ENCODE assay signal across 10 cellular contexts in the genomic region with DNA sequence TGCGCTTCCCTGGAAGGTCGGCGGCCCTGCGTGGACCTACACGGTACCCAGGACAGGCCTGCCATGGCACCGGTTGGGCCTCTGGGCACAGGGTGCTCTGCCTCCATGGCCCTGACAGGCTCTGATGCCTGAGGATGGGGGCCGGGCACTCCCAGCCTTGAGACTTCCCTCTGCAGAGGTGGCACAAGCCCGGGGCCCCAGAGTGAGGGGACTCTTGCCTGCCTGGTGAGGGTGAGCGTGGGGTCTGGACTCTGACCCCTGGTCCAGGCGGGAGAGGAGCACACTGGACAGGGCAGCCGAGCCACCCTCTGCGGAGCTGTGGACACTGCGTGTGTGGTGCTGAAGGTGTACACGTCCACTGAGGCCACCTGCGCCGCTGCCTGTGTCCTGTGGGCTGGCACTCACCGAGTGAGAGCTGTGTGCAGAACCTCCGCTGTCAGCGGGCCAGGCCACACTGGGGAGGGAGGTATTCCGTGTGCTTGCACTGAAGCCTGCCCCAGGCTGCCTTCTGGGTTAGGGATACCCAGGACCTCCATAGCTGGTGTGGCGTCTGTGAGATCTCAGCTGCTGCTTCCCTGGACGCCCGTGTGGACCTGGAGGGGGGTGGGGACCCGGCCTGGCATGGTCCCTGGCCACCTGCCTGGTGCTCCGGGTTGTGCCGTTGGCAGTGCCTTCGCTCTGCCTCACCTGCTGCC. TPM values are rescaled to one million over a fixed set of nuclear protein-coding genes. Genes with fewer than 3 reads are reported as not detected.
A peak's percentile ranks its signal among the peaks of the same experiment; 100 is the strongest.
DNase-seq lines count a peak whose midpoint lies in the region; ATAC-seq and TF ChIP-seq lines count a peak whose summit lies in the region.
"Had no signal": no experiment of that assay in that cellular context is flagged by ENCODE, and none has a peak within 500 bp of the region (broad histone marks: within the 10 kb centered on the region; RNA-seq: fewer than 3 reads in every experiment).

No MANE protein-coding gene starts in this region.

- CTCF ChIA-PET in CD8-positive, alpha-beta memory T cell (lab: Charles Lee), result no interaction called here
- CTCF ChIA-PET in WTC11 (lab: Charles Lee), result interaction anchor here (0.9 to 2.5 kb wide), 8 partner anchors 17 to 123 kb away, joined by 3 to 10 read pairs (median 4); no protein-coding TSS in a partner anchor

- TF ChIP-seq CTCF in WTC11 (IDR thresholded peaks at IDR 0.05), result no peak
- no peak for TF ChIP-seq CTCF in right atrium auricular region (IDR thresholded peaks at IDR 0.05)

- peaks cover 0 to 6% of the 10 kb centered on the region in 2 donors for H3K27me3 Mint-ChIP-seq in CD8-positive, alpha-beta memory T cell
- H3K27me3 Mint-ChIP-seq in WTC11 (ENCODE audit: low read depth), result no peaks in the 10 kb centered on the region

- peaks cover 68 to 90% (median 85%) of the 10 kb centered on the region in 3 donors for H3K4me1 Mint-ChIP-seq in CD8-positive, alpha-beta memory T cell
- peaks cover 53% of the 10 kb centered on the region for H3K4me1 Mint-ChIP-seq in WTC11

- ATAC-seq in WTC11 (no peak), HG02678 (IDR thresholded peaks at IDR 0.05; ENCODE audit: unreplicated experiment) (no peak)

- POLR2A ChIA-PET in CD8-positive, alpha-beta memory T cell (lab: Charles Lee), result interaction anchor here (1.1 kb wide), 1 partner anchor 18 kb away, joined by 3 read pairs; no protein-coding TSS in a partner anchor
- POLR2A ChIA-PET in WTC11 (lab: Charles Lee), result no interaction called here

- peak overlapping the region in 5 of 7 donors; percentile 4 to 85 (median 43) for H3K4me3 Mint-ChIP-seq in CD8-positive, alpha-beta memory T cell
- H3K4me3 Mint-ChIP-seq in WTC11, result no peak overlapping the region

- peak in 2 of 5 donors; percentile 0 to 42 for DNase-seq in CD8-positive, alpha-beta memory T cell
- DNase-seq in WTC11 (ENCODE audit: low spot score), result no peak
- no peak for DNase-seq in right atrium auricular region (ENCODE audit: low spot score)
- DNase-seq in retina, result peak; percentile 7
- DNase-seq in kidney glomerular epithelial cell (lab: John Stamatoyannopoulos, UW), result no peak
- DNase-seq in Kasumi-1 (lab: John Stamatoyannopoulos, UW), result no peak
- no peak for DNase-seq in globus pallidus (ENCODE audit: low spot score)
- DNase-seq: activated CD4-positive, alpha-beta T cell treated with anti-CD3 and anti-CD28 coated beads for 4 hours; SW 1271 had no signal

- H3K36me3 ChIP-seq in CD8-positive, alpha-beta memory T cell (ENCODE audit: insufficient read depth, low read length), result peaks cover 12% of the 10 kb centered on the region
- H3K36me3 ChIP-seq in right atrium auricular region, result no peaks in the 10 kb centered on the region

- H3K27me3 ChIP-seq in CD8-positive, alpha-beta memory T cell (ENCODE audit: insufficient read depth, low read length, poor library complexity, severe bottlenecking), result no peaks in the 10 kb centered on the region
- H3K27me3 ChIP-seq in right atrium auricular region, result no peaks in the 10 kb centered on the region

- peaks cover 4 to 60% (median 12%) of the 10 kb centered on the region in 3 donors for H3K36me3 Mint-ChIP-seq in CD8-positive, alpha-beta memory T cell
- H3K36me3 Mint-ChIP-seq in WTC11, result peaks cover 13% of the 10 kb centered on the region

- H3K27ac Mint-ChIP-seq in CD8-positive, alpha-beta memory T cell, result peak overlapping the region in 3 of 8 donors; percentile 61 to 78 (median 76)
- H3K27ac Mint-ChIP-seq in WTC11, result 0 out of 2 replicates have a peak overlapping the region, but pooled peaks have one; percentile 86

- H3K9me3 Mint-ChIP-seq in CD8-positive, alpha-beta memory T cell, result peaks cover 0 to 2% (median 0%) of the 10 kb centered on the region in 5 donors
- no peaks in the 10 kb centered on the region for H3K9me3 Mint-ChIP-seq in WTC11

- no peak overlapping the region for H3K27ac ChIP-seq in CD8-positive, alpha-beta memory T cell (ENCODE audit: low read depth, low read length)
- H3K27ac ChIP-seq in right atrium auricular region, result peak overlapping the region; percentile 60 to 86

- H3K9me3 ChIP-seq in CD8-positive, alpha-beta memory T cell (ENCODE audit: low read length), result no peaks in the 10 kb centered on the region
- no peaks in the 10 kb centered on the region for H3K9me3 ChIP-seq in right atrium auricular region

- no peak overlapping the region for H3K4me3 ChIP-seq in CD8-positive, alpha-beta memory T cell (ENCODE audit: low read length)
- H3K4me3 ChIP-seq in right atrium auricular region, result no peak overlapping the region

- H3K4me1 ChIP-seq in CD8-positive, alpha-beta memory T cell (ENCODE audit: insufficient read depth, low read length), result peaks cover 94% of the 10 kb centered on the region
- peaks cover 3 to 100% of the 10 kb centered on the region in 2 donors for H3K4me1 ChIP-seq in right atrium auricular region

TF ChIP-seq in WTC11, 78 proteins besides CTCF, POLR2A, EP300 and RAD21:
- TF ChIP-seq, protein P1, sequence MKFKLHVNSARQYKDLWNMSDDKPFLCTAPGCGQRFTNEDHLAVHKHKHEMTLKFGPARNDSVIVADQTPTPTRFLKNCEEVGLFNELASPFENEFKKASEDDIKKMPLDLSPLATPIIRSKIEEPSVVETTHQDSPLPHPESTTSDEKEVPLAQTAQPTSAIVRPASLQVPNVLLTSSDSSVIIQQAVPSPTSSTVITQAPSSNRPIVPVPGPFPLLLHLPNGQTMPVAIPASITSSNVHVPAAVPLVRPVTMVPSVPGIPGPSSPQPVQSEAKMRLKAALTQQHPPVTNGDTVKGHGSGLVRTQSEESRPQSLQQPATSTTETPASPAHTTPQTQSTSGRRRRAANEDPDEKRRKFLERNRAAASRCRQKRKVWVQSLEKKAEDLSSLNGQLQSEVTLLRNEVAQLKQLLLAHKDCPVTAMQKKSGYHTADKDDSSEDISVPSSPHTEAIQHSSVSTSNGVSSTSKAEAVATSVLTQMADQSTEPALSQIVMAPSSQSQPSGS (CRISPR knock-in tag; IDR thresholded peaks at IDR 0.05; ENCODE audit: borderline replicate concordance, low read depth), result no peak

RNA-seq across cellular contexts. Expression of a gene that starts 10.4 kb away (rescaled TPM):
- 10 to 100 TPM; 35.9 to 38.4 TPM for total RNA-seq in CD8-positive, alpha-beta memory T cell
- polyA plus RNA-seq in CD8-positive, alpha-beta memory T cell, result 0.94 TPM
- 75.5 to 88.6 TPM (median 75.6 TPM) in 3 replicates for total RNA-seq in WTC11 (2021)
- total RNA-seq in right atrium auricular region, result 10 to 100 TPM; 36.7 to 57.2 TPM

RNA-seq across cellular contexts. Expression of a gene that starts 43.9 kb away (rescaled TPM):
- 10 to 100 TPM; 65.0 to 72.5 TPM for total RNA-seq in CD8-positive, alpha-beta memory T cell
- polyA plus RNA-seq in CD8-positive, alpha-beta memory T cell, result 66.4 TPM
- 133 to 151 TPM (median 150 TPM) in 3 replicates for total RNA-seq in WTC11 (2021)
- total RNA-seq in right atrium auricular region, result 10 to 100 TPM; 18.5 to 24.3 TPM
